In the genomic region with DNA sequence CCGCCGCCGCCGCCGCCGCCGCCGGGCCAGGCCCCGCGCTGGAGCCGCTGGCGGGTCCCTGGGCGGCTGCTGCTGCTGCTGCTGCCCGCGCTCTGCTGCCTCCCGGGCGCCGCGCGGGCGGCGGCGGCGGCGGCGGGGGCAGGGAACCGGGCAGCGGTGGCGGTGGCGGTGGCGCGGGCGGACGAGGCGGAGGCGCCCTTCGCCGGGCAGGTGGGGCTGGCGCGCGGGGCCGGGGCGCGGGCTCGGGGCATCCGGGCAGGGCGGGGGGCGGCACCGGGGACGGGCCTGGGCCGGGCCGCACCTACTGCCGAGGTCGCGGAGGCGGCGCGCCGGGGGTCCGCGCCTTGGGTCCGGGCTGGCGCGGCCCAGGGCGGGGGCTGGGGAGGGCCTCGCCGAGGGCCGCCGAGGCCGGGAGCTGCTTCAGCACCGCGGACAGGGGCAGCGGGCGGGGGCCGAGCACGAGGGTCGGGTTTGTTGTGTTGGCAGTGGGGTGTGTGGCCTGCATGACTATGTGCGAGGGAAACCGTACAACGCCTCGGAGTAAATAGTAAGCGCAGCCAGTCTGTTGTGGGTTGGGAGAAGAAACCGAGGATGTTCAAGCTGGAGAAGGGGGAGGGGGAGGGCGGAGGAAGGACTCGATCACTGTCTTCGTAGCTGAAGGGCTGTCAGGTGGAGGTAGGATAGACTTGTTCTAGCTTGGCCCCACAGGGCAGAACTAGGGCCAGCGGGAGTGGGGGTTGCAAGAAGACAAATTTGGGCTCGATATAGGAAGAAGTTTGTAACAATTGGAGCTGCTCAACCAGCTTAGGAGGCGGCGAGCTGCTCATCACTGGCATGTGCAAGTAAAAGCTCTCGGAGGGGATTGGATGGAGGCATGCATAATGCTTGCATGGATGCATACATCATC, we compare ENCODE assay signal across 8 cellular contexts. TPM values are rescaled to one million over a fixed set of nuclear protein-coding genes. Genes with fewer than 3 reads are reported as not detected.
DNase-seq lines count a peak whose midpoint lies in the region; ATAC-seq and TF ChIP-seq lines count a peak whose summit lies in the region.

No MANE protein-coding gene starts in this region.

- H3K36me3 ChIP-seq in Caco-2 (ENCODE audit: control insufficient read depth, insufficient read depth, low read length) = no peaks in the 10 kb centered on the region

- peaks cover 15% of the 10 kb centered on the region for H3K27me3 Mint-ChIP-seq in Caco-2 (ENCODE audit: insufficient read depth, unreplicated experiment)
- peaks cover 49% of the 10 kb centered on the region for H3K27me3 Mint-ChIP-seq in dendritic cell treated with granulocyte-macrophage colony-stimulating factor and Interleukin-4, amounts not matched to agents 40 ng/mL and 50 ng/mL, for 4 days

- H3K27ac Mint-ChIP-seq in Caco-2 (ENCODE audit: unreplicated experiment) = no peak overlapping the region
- no peak overlapping the region for H3K27ac Mint-ChIP-seq in dendritic cell treated with granulocyte-macrophage colony-stimulating factor and Interleukin-4, amounts not matched to agents 40 ng/mL and 50 ng/mL, for 4 days

- DNase-seq in Caco-2 (peak; percentile 86 to 96), NB4 (ENCODE audit: low read depth) (peak; percentile 48), medulla oblongata (ENCODE audit: extremely low spot score) (peak; percentile 7), NCI-H226 (no peak)
- peak; percentile 6 to 18 for DNase-seq in activated CD4-positive, alpha-beta T cell treated with anti-CD3 and anti-CD28 coated beads, Interleukin-2, amount 50 U/mL, for 24 hours (ENCODE audit: low read depth in 1 of 2, low spot score in 1 of 2)
- DNase-seq in stimulated activated CD8-positive, alpha-beta memory T cell treated with anti-CD3 and anti-CD28 coated beads, Interleukin-4, amount 100 ng/mL, for 24 hours (ENCODE audit: low read depth) = peak; percentile 28

- CTCF ChIA-PET in Caco-2 (lab: Charles Lee) = interaction anchor here (0.5 to 4.4 kb wide), 7 partner anchors 19 to 353 kb away, joined by 3 to 37 read pairs (median 3); partner anchors contain the start of gene EDEM2

- intact Hi-C loops in Caco-2 (cut with micrococcal nuclease; ENCODE audit: unreplicated experiment) = loop anchor here (1.0 kb wide), 1 partner anchor 36 kb away; no protein-coding TSS in a partner anchor
- intact Hi-C loops in dendritic cell treated with granulocyte-macrophage colony-stimulating factor and Interleukin-4, amounts not matched to agents 40 ng/mL and 50 ng/mL, for 4 days (cut with micrococcal nuclease) = no loop called here

- TF ChIP-seq POLR2A in NB4 (IDR thresholded peaks at IDR 0.05; ENCODE audit: extremely low read depth, insufficient read length) = no peak

- peaks cover 12% of the 10 kb centered on the region for H3K4me1 ChIP-seq in Caco-2

- H3K9me3 Mint-ChIP-seq in Caco-2 (ENCODE audit: unreplicated experiment) = peaks cover 8% of the 10 kb centered on the region
- no peaks in the 10 kb centered on the region for H3K9me3 Mint-ChIP-seq in dendritic cell treated with granulocyte-macrophage colony-stimulating factor and Interleukin-4, amounts not matched to agents 40 ng/mL and 50 ng/mL, for 4 days

- TF ChIP-seq CTCF in Caco-2 (IDR thresholded peaks at IDR 0.05; ENCODE audit: insufficient read depth in 1 of 2, low read depth in 1 of 2, low read length in 1 of 2, severe bottlenecking in 1 of 2, unreplicated experiment in 1 of 2) (no peak), NB4 (IDR thresholded peaks at IDR 0.05; ENCODE audit: low read depth, low read length) (no peak)

- peak overlapping the region; percentile 70 for H3K4me3 Mint-ChIP-seq in Caco-2 (ENCODE audit: unreplicated experiment)
- H3K4me3 Mint-ChIP-seq in dendritic cell treated with granulocyte-macrophage colony-stimulating factor and Interleukin-4, amounts not matched to agents 40 ng/mL and 50 ng/mL, for 4 days = peak overlapping the region; percentile 61

- H3K4me3 ChIP-seq in Caco-2 (ENCODE audit: low read depth, low read length) (peak overlapping the region; percentile 45), NB4 (ENCODE audit: low read depth, low read length) (no peak overlapping the region)

- ATAC-seq in HG03571 (IDR thresholded peaks at IDR 0.05; ENCODE audit: unreplicated experiment) = no peak

- H3K4me1 Mint-ChIP-seq in Caco-2 (ENCODE audit: low read depth, unreplicated experiment) = no peaks in the 10 kb centered on the region
- H3K4me1 Mint-ChIP-seq in dendritic cell treated with granulocyte-macrophage colony-stimulating factor and Interleukin-4, amounts not matched to agents 40 ng/mL and 50 ng/mL, for 4 days (ENCODE audit: low read depth) = peaks cover 19% of the 10 kb centered on the region

- no peaks in the 10 kb centered on the region for H3K36me3 Mint-ChIP-seq in Caco-2 (ENCODE audit: insufficient read depth, unreplicated experiment)
- peaks cover 18% of the 10 kb centered on the region for H3K36me3 Mint-ChIP-seq in dendritic cell treated with granulocyte-macrophage colony-stimulating factor and Interleukin-4, amounts not matched to agents 40 ng/mL and 50 ng/mL, for 4 days (ENCODE audit: low read depth)

- POLR2A ChIA-PET in Caco-2 (lab: Charles Lee) = interaction anchor here (0.6 to 1.4 kb wide), 3 partner anchors 36 to 58 kb away, joined by 3 to 16 read pairs (median 3); partner anchors contain the start of gene EIF6

- peaks cover 4% of the 10 kb centered on the region; the same call in 1 of the 2 replicates for H3K27me3 ChIP-seq in Caco-2 (replicated peaks; ENCODE audit: control insufficient read depth, insufficient read depth, low read length)

- no peaks in the 10 kb centered on the region for H3K9me3 ChIP-seq in Caco-2

- no TSS peak for BruUV-seq in Caco-2 (replicated peaks; lab: Mats Ljungman, UMichigan)

RNA-seq across cellular contexts. Expression of gene MMP24, which starts 0.5 kb away (rescaled TPM):
- total RNA-seq in Caco-2 (2022) = 13.0 and 15.6 TPM in 2 replicates

RNA-seq across cellular contexts. Expression of gene MMP24OS, which starts 50.9 kb away (rescaled TPM):
- 38.8 and 42.3 TPM in 2 replicates for total RNA-seq in Caco-2 (2022)

RNA-seq across cellular contexts. Expression of gene PROCR, which starts 55.2 kb away (rescaled TPM):
- total RNA-seq in Caco-2 (2022) = 4.0 and 4.7 TPM in 2 replicates

RNA-seq across cellular contexts. Expression of gene EIF6, which starts 57.5 kb away (rescaled TPM):
- total RNA-seq in Caco-2 (2022) = 403 and 420 TPM in 2 replicates
